Comparison of ENCODE assay signal across 8 cellular contexts in genomic region chr5:154467655-154468354, GRCh38. TPM values are rescaled to one million over a fixed set of nuclear protein-coding genes. Genes with fewer than 3 reads are reported as not detected.
DNase-seq lines count a peak whose midpoint lies in the region; ATAC-seq and TF ChIP-seq lines count a peak whose summit lies in the region.

No MANE protein-coding gene starts in this region.

- no TSS peak for BruUV-seq in A673 (replicated peaks; lab: Mats Ljungman, UMichigan)

- H3K27ac ChIP-seq in A673 (ENCODE audit: low read depth, low read length, poor library complexity, severe bottlenecking) (no peak overlapping the region), liver (ENCODE audit: low read depth in 1 of 2, low read length in 2 of 2) (no peak overlapping the region)

- no peaks in the 10 kb centered on the region for H3K9me3 Mint-ChIP-seq in central memory CD8-positive, alpha-beta T cell

- H3K9me3 ChIP-seq in A673 (ENCODE audit: low read depth, low read length, poor library complexity, severe bottlenecking): no peaks in the 10 kb centered on the region
- H3K9me3 ChIP-seq in liver (ENCODE audit: control insufficient read depth in 4 of 4, low read length in 3 of 4): no peaks in the 10 kb centered on the region

- H3K9ac ChIP-seq in liver (ENCODE audit: low read depth in 1 of 2, low read length in 2 of 2): no peak overlapping the region

- intact Hi-C loops in A673 (cut with micrococcal nuclease; ENCODE audit: unreplicated experiment): loop anchor here (1.0 kb wide), 2 partner anchors 142 to 172 kb away; no protein-coding TSS in a partner anchor

- no peak overlapping the region for H3K4me3 Mint-ChIP-seq in central memory CD8-positive, alpha-beta T cell

- H3K27ac Mint-ChIP-seq in central memory CD8-positive, alpha-beta T cell (ENCODE audit: low read depth): no peak overlapping the region

- peaks cover 50% of the 10 kb centered on the region for H3K27me3 Mint-ChIP-seq in central memory CD8-positive, alpha-beta T cell

- peak; percentile 87 for TF ChIP-seq CTCF in A673 (conservative IDR thresholded peaks at IDR 0.05; ENCODE audit: low read depth, low read length)
- peak; percentile 79 for TF ChIP-seq CTCF in liver (IDR thresholded peaks at IDR 0.05; ENCODE audit: low read depth, low read length, missing input control)

- DNase-seq in A673 (ENCODE audit: low spot score) (peak; percentile 70), NCI-H1694 treated with DMSO at 0.1 percent for 48 hours (lab: John Stamatoyannopoulos, UW) (peak; percentile 52)
- DNase-seq in activated CD4-positive, CD25-positive, alpha-beta regulatory T cell treated with anti-CD3 and anti-CD28 coated beads, Interleukin-2, amount 50 U/mL, for 16 hours (ENCODE audit: low read depth, low spot score): peak; percentile 62
- DNase-seq in central memory CD8-positive, alpha-beta T cell (ENCODE audit: low spot score in 2 of 2): peak; percentile 49 to 61
- DNase-seq in stimulated activated CD4-positive, alpha-beta T cell treated with anti-CD3 and anti-CD28 coated beads, TNF-alpha, amount 100 ng/mL, for 24 hours (ENCODE audit: low read depth in 3 of 3): peak; percentile 57 to 76 (median 65)

- POLR2A ChIA-PET in A673 (lab: Charles Lee; ENCODE audit: low non-redundant PET): no interaction called here

- H3K36me3 ChIP-seq in A673 (ENCODE audit: insufficient read depth, low read length, poor library complexity, severe bottlenecking) (no peaks in the 10 kb centered on the region), liver (ENCODE audit: control insufficient read depth in 4 of 4, insufficient read depth in 3 of 4, low read depth in 1 of 4, low read length in 3 of 4) (no peaks in the 10 kb centered on the region)

- H3K4me3 ChIP-seq in A673 (ENCODE audit: low read depth, low read length, poor library complexity, severe bottlenecking) (no peak overlapping the region), liver (ENCODE audit: low read depth in 1 of 3, low read length in 3 of 3) (no peak overlapping the region)

- peaks cover 30% of the 10 kb centered on the region for H3K27me3 ChIP-seq in A673 (replicated peaks; ENCODE audit: insufficient read depth, low read depth, low read length, poor library complexity)
- H3K27me3 ChIP-seq in liver (ENCODE audit: control insufficient read depth in 4 of 4, insufficient read depth in 4 of 4, low read length in 3 of 4): peaks cover 0 to 17% (median 5%) of the 10 kb centered on the region in 4 donors

- 41% methylated on average over 18 of the region's 18 CpGs for WGBS in liver

- H3K36me3 Mint-ChIP-seq in central memory CD8-positive, alpha-beta T cell (ENCODE audit: insufficient read depth): peaks cover 2% of the 10 kb centered on the region

- peaks cover 8% of the 10 kb centered on the region for H3K4me1 Mint-ChIP-seq in central memory CD8-positive, alpha-beta T cell

- no peak for TF ChIP-seq POLR2A in GM18505 (IDR thresholded peaks at IDR 0.05; ENCODE audit: borderline replicate concordance, extremely low read depth, insufficient read depth, insufficient read length)

- CTCF ChIA-PET in A673 (lab: Charles Lee): interaction anchor here (0.6 kb wide), 1 partner anchor 172 kb away, joined by 3 read pairs; no protein-coding TSS in a partner anchor

- peak; percentile 81 for ATAC-seq in GM18505 (IDR thresholded peaks at IDR 0.05; ENCODE audit: unreplicated experiment)
- ATAC-seq in HG02870 (IDR thresholded peaks at IDR 0.05; ENCODE audit: unreplicated experiment): peak; percentile 93
- peak; percentile 88 for ATAC-seq in central memory CD8-positive, alpha-beta T cell (replicated peaks; ENCODE audit: extremely low read depth, poor library complexity, severe bottlenecking)

- no peaks in the 10 kb centered on the region for H3K4me1 ChIP-seq in A673 (ENCODE audit: insufficient read depth, low read length, poor library complexity, severe bottlenecking)
- H3K4me1 ChIP-seq in liver (ENCODE audit: control insufficient read depth in 4 of 4, insufficient read depth in 4 of 4, low read length in 3 of 4): no peaks in the 10 kb centered on the region

- peak; percentile 81 to 90 for TF ChIP-seq RAD21 in liver (IDR thresholded peaks at IDR 0.05)

TF ChIP-seq in liver, 16 proteins besides CTCF, POLR2A, EP300 and RAD21:
- TF ChIP-seq EGR1 (IDR thresholded peaks at IDR 0.05; ENCODE audit: low read depth in 2 of 2) (no peak), YY1 (IDR thresholded peaks at IDR 0.05) (no peak), REST (IDR thresholded peaks at IDR 0.05) (no peak), HNF4G (IDR thresholded peaks at IDR 0.05) (no peak), HNF4A (conservative IDR thresholded peaks at IDR 0.05) (no peak), GABPA (IDR thresholded peaks at IDR 0.05 in 1 of 2, conservative IDR thresholded peaks at IDR 0.05 in 1 of 2) (no peak)

RNA-seq across cellular contexts. Expression of gene HAND1, which starts 10.2 kb away (rescaled TPM):
- total RNA-seq in A673 (2021) (not detected in 2 replicates), liver (not detected)
- polyA plus RNA-seq in liver: not detected

RNA-seq across cellular contexts. Expression of gene SAP30L, which starts 22.0 kb away (rescaled TPM):
- total RNA-seq in A673 (2021) (29.2 and 32.0 TPM in 2 replicates), liver (10 to 100 TPM in 1 of 2 donors, 1 to 10 TPM in 1; 9.5 to 11.1 TPM)
- 1 to 10 TPM; 6.3 to 7.7 TPM for polyA plus RNA-seq in liver
